18 cellular contexts compared by ENCODE assay signal in genomic region chr14:77812028-77812427, GRCh38. TPM values are rescaled to one million over a fixed set of nuclear protein-coding genes. Genes with fewer than 3 reads are reported as not detected.
DNase-seq lines count a peak whose midpoint lies in the region; ATAC-seq and TF ChIP-seq lines count a peak whose summit lies in the region.
"Had no signal": no experiment of that assay in that cellular context is flagged by ENCODE, and none has a peak within 500 bp of the region (broad histone marks: within the 10 kb centered on the region; RNA-seq: fewer than 3 reads in every experiment).

No MANE protein-coding gene starts in this region.

- 85 to 94% (median 93%) methylated on average over 2 of the region's 2 CpGs for WGBS in psoas muscle, 3 donors
- 85 to 91% methylated on average over 2 of the region's 2 CpGs for WGBS in body of pancreas, 2 donors

- intact Hi-C loops in psoas muscle (cut with DNase I) = no loop called here
- intact Hi-C loops in body of pancreas (cut with DNase I) = no loop called here

- H3K27me3 Mint-ChIP-seq in activated CD8-positive, alpha-beta memory T cell treated with anti-CD3 and anti-CD28 coated beads, Interleukin-2, amount 10 ng/mL, durations not matched to agents 7 days and 5 days = no peaks in the 10 kb centered on the region
- H3K27me3 Mint-ChIP-seq: activated naive CD4-positive, alpha-beta T cell treated with anti-CD3 and anti-CD28 coated beads, Interleukin-2, amount 10 ng/mL, durations not matched to agents 7 days and 5 days; progenitor cell of endocrine pancreas had no signal

- H3K4me1 Mint-ChIP-seq in activated CD8-positive, alpha-beta memory T cell treated with anti-CD3 and anti-CD28 coated beads, Interleukin-2, amount 10 ng/mL, durations not matched to agents 7 days and 5 days = peaks cover 19% of the 10 kb centered on the region
- H3K4me1 Mint-ChIP-seq: activated naive CD4-positive, alpha-beta T cell treated with anti-CD3 and anti-CD28 coated beads, Interleukin-2, amount 10 ng/mL, durations not matched to agents 7 days and 5 days had no signal

- H3K4me1 ChIP-seq in psoas muscle = no peaks in the 10 kb centered on the region
- H3K4me1 ChIP-seq in body of pancreas = no peaks in the 10 kb centered on the region
- H3K4me1 ChIP-seq: BLaER1 had no signal

- no peak for TF ChIP-seq POLR2A in body of pancreas (IDR thresholded peaks at IDR 0.05)

- H3K36me3 ChIP-seq in psoas muscle (ENCODE audit: insufficient read depth in 1 of 2, low read depth in 1 of 2) (no peaks in the 10 kb centered on the region), body of pancreas (replicated peaks in 1 of 2; ENCODE audit: insufficient read depth in 1 of 2, low read depth in 2 of 2) (no peaks in the 10 kb centered on the region)
- H3K36me3 ChIP-seq: BLaER1 had no signal

- H3K27ac Mint-ChIP-seq in activated CD8-positive, alpha-beta memory T cell treated with anti-CD3 and anti-CD28 coated beads, Interleukin-2, amount 10 ng/mL, durations not matched to agents 7 days and 5 days = no peak overlapping the region
- H3K27ac Mint-ChIP-seq: activated naive CD4-positive, alpha-beta T cell treated with anti-CD3 and anti-CD28 coated beads, Interleukin-2, amount 10 ng/mL, durations not matched to agents 7 days and 5 days; progenitor cell of endocrine pancreas had no signal

- no peaks in the 10 kb centered on the region for H3K36me3 Mint-ChIP-seq in activated CD8-positive, alpha-beta memory T cell treated with anti-CD3 and anti-CD28 coated beads, Interleukin-2, amount 10 ng/mL, durations not matched to agents 7 days and 5 days
- H3K36me3 Mint-ChIP-seq: activated naive CD4-positive, alpha-beta T cell treated with anti-CD3 and anti-CD28 coated beads, Interleukin-2, amount 10 ng/mL, durations not matched to agents 7 days and 5 days had no signal

- H3K4me3 ChIP-seq in psoas muscle (no peak overlapping the region), body of pancreas (no peak overlapping the region)
- H3K4me3 ChIP-seq: BLaER1 had no signal

- H3K27ac ChIP-seq in psoas muscle (no peak overlapping the region), body of pancreas (no peak overlapping the region)
- H3K27ac ChIP-seq: BLaER1 had no signal

- H3K27me3 ChIP-seq in psoas muscle (ENCODE audit: insufficient read depth in 3 of 3, low read length in 2 of 3) (no peaks in the 10 kb centered on the region), body of pancreas (no peaks in the 10 kb centered on the region)
- H3K27me3 ChIP-seq: BLaER1 had no signal

- no peak overlapping the region for H3K4me3 Mint-ChIP-seq in activated CD8-positive, alpha-beta memory T cell treated with anti-CD3 and anti-CD28 coated beads, Interleukin-2, amount 10 ng/mL, durations not matched to agents 7 days and 5 days
- H3K4me3 Mint-ChIP-seq: activated naive CD4-positive, alpha-beta T cell treated with anti-CD3 and anti-CD28 coated beads, Interleukin-2, amount 10 ng/mL, durations not matched to agents 7 days and 5 days had no signal

- no peaks in the 10 kb centered on the region for H3K9me3 ChIP-seq in psoas muscle
- H3K9me3 ChIP-seq in body of pancreas = no peaks in the 10 kb centered on the region
- H3K9me3 ChIP-seq: BLaER1 had no signal

- ATAC-seq in activated CD8-positive, alpha-beta memory T cell treated with anti-CD3 and anti-CD28 coated beads, Interleukin-2, amount 10 ng/mL, durations not matched to agents 7 days and 5 days = peak; percentile 51
- ATAC-seq in HG02610 (IDR thresholded peaks at IDR 0.05; ENCODE audit: unreplicated experiment) = peak; percentile 71
- peak; percentile 61 for ATAC-seq in HG03280 (IDR thresholded peaks at IDR 0.05; ENCODE audit: unreplicated experiment)
- ATAC-seq in psoas muscle = no peak
- ATAC-seq in body of pancreas = no peak

- DNase-seq in activated CD8-positive, alpha-beta memory T cell treated with anti-CD3 and anti-CD28 coated beads, Interleukin-2, amount 10 ng/mL, durations not matched to agents 7 days and 5 days = peak; percentile 54
- DNase-seq in activated CD8-positive, alpha-beta memory T cell treated with anti-CD3 and anti-CD28 coated beads, Interleukin-2, amount 50 U/mL, for 4 hours = no peak
- DNase-seq in psoas muscle (no peak), body of pancreas (no peak), NCI-H1092 (lab: John Stamatoyannopoulos, UW) (no peak)
- no peak for DNase-seq in stimulated activated CD4-positive, alpha-beta T cell treated with anti-CD3 and anti-CD28 coated beads, Interleukin-4, amount 100 ng/mL, for 24 hours
- DNase-seq: 8988T; activated CD4-positive, alpha-beta T cell treated with anti-CD3 and anti-CD28 coated beads for 48 hours; activated naive CD4-positive, alpha-beta T cell treated with anti-CD3 and anti-CD28 coated beads, Interleukin-2, amount 10 ng/mL, durations not matched to agents 7 days and 5 days; activated T-cell treated with anti-CD3 and anti-CD28 coated beads for 4 hours; hypothalamus; kidney glomerular epithelial cell; NCI-H1417 treated with DMSO at 0.1 percent for 48 hours; NK-92 treated with Interleukin-12 subunit alpha and Interleukin-12 subunit beta, amount 100 ng/mL, for 24 hours had no signal

- H3K9me3 Mint-ChIP-seq in activated CD8-positive, alpha-beta memory T cell treated with anti-CD3 and anti-CD28 coated beads, Interleukin-2, amount 10 ng/mL, durations not matched to agents 7 days and 5 days (ENCODE audit: low read depth) = no peaks in the 10 kb centered on the region
- H3K9me3 Mint-ChIP-seq: activated naive CD4-positive, alpha-beta T cell treated with anti-CD3 and anti-CD28 coated beads, Interleukin-2, amount 10 ng/mL, durations not matched to agents 7 days and 5 days had no signal

- CTCF ChIA-PET in activated CD8-positive, alpha-beta memory T cell treated with anti-CD3 and anti-CD28 coated beads, Interleukin-2, amount 10 ng/mL, durations not matched to agents 7 days and 5 days (lab: Charles Lee) = no interaction called here

- TF ChIP-seq CTCF in psoas muscle (IDR thresholded peaks at IDR 0.05) (no peak), body of pancreas (IDR thresholded peaks at IDR 0.05) (no peak)

RNA-seq across cellular contexts. Expression of gene ADCK1, which starts 12.1 kb away (rescaled TPM):
- total RNA-seq in activated CD8-positive, alpha-beta memory T cell treated with anti-CD3 and anti-CD28 coated beads, Interleukin-2, amount 10 ng/mL, durations not matched to agents 7 days and 5 days = 1 to 10 TPM; 2.5 to 3.5 TPM
- total RNA-seq in psoas muscle (1 to 10 TPM; 3.8 to 6.6 (median 5.4) TPM), body of pancreas (10 to 100 TPM in 1 of 2 donors, 1 to 10 TPM in 1; 2.6 to 26.4 TPM)
- 1 to 10 TPM; 7.2 to 9.1 (median 8.9) TPM for polyA plus RNA-seq in psoas muscle

RNA-seq across cellular contexts. Expression of gene SNW1, which starts 51.1 kb away (rescaled TPM):
- 100 to 1,000 TPM; 103 to 112 TPM for total RNA-seq in activated CD8-positive, alpha-beta memory T cell treated with anti-CD3 and anti-CD28 coated beads, Interleukin-2, amount 10 ng/mL, durations not matched to agents 7 days and 5 days
- 10 to 100 TPM; 50.4 to 95.0 (median 66.4) TPM for total RNA-seq in psoas muscle
- 10 to 100 TPM; 49.2 to 83.7 (median 60.3) TPM for polyA plus RNA-seq in psoas muscle
- total RNA-seq in body of pancreas = 10 to 100 TPM; 23.1 to 40.9 TPM

Comparison
In these comparisons a context has a peak if more than half of its experiments do, and no peak if none do; other contexts are left out.
1. ATAC-seq: peak in activated CD8-positive, alpha-beta memory T cell treated with anti-CD3 and anti-CD28 coated beads, Interleukin-2, amount 10 ng/mL, durations not matched to agents 7 days and 5 days (single experiment), HG02610 (single experiment) and HG03280 (single experiment); none in psoas muscle (0 of 4) and body of pancreas (single experiment).